11 cellular contexts compared by ENCODE assay signal in genomic region chr1:74579425-74579824, GRCh38.
DNase-seq lines count a peak whose midpoint lies in the region; ATAC-seq and TF ChIP-seq lines count a peak whose summit lies in the region.
"Had no signal": no experiment of that assay in that cellular context is flagged by ENCODE, and none has a peak within 500 bp of the region (broad histone marks: within the 10 kb centered on the region; RNA-seq: fewer than 3 reads in every experiment).

No MANE protein-coding gene starts in this region.

- no peak for TF ChIP-seq CTCF in activated CD8-positive, alpha-beta T cell treated with anti-CD3 and anti-CD28 coated beads for 36 hours (IDR thresholded peaks at IDR 0.05)

- intact Hi-C loops in activated CD8-positive, alpha-beta T cell treated with anti-CD3 and anti-CD28 coated beads for 36 hours (cut with micrococcal nuclease) = no loop called here

- peak; percentile 44 for ATAC-seq in activated CD8-positive, alpha-beta T cell treated with anti-CD3 and anti-CD28 coated beads, Interleukin-2, amount 10 ng/mL, durations not matched to agents 7 days and 5 days
- no peak for ATAC-seq in activated CD8-positive, alpha-beta T cell treated with anti-CD3 and anti-CD28 coated beads for 36 hours
- ATAC-seq in HG02588 (IDR thresholded peaks at IDR 0.05; ENCODE audit: unreplicated experiment) (peak; percentile 100), HG03432 (IDR thresholded peaks at IDR 0.05; ENCODE audit: unreplicated experiment) (peak; percentile 99)
- peak; percentile 40 for ATAC-seq in stimulated activated naive CD8-positive, alpha-beta T cell treated with anti-CD3 and anti-CD28 coated beads, Interleukin-15, amount 100 ng/mL, for 72 hours

- no peak overlapping the region for H3K4me3 Mint-ChIP-seq in activated CD8-positive, alpha-beta T cell treated with anti-CD3 and anti-CD28 coated beads, Interleukin-2, amount 10 ng/mL, durations not matched to agents 7 days and 5 days
- no peak overlapping the region for H3K4me3 Mint-ChIP-seq in activated CD8-positive, alpha-beta T cell treated with anti-CD3 and anti-CD28 coated beads for 36 hours
- no peak overlapping the region for H3K4me3 Mint-ChIP-seq in stimulated activated naive CD8-positive, alpha-beta T cell treated with anti-CD3 and anti-CD28 coated beads, Interleukin-15, amount 100 ng/mL, for 72 hours
- H3K4me3 Mint-ChIP-seq: endodermal cell, nephron had no signal

- no peak overlapping the region for H3K27ac Mint-ChIP-seq in activated CD8-positive, alpha-beta T cell treated with anti-CD3 and anti-CD28 coated beads, Interleukin-2, amount 10 ng/mL, durations not matched to agents 7 days and 5 days
- no peak overlapping the region for H3K27ac Mint-ChIP-seq in activated CD8-positive, alpha-beta T cell treated with anti-CD3 and anti-CD28 coated beads for 36 hours
- H3K27ac Mint-ChIP-seq in stimulated activated naive CD8-positive, alpha-beta T cell treated with anti-CD3 and anti-CD28 coated beads, Interleukin-15, amount 100 ng/mL, for 72 hours = no peak overlapping the region
- H3K27ac Mint-ChIP-seq: endodermal cell, nephron had no signal

- H3K4me1 Mint-ChIP-seq in activated CD8-positive, alpha-beta T cell treated with anti-CD3 and anti-CD28 coated beads, Interleukin-2, amount 10 ng/mL, durations not matched to agents 7 days and 5 days (ENCODE audit: low read depth) = peaks cover 5% of the 10 kb centered on the region
- no peaks in the 10 kb centered on the region for H3K4me1 Mint-ChIP-seq in activated CD8-positive, alpha-beta T cell treated with anti-CD3 and anti-CD28 coated beads for 36 hours (ENCODE audit: low read depth)
- no peaks in the 10 kb centered on the region for H3K4me1 Mint-ChIP-seq in stimulated activated naive CD8-positive, alpha-beta T cell treated with anti-CD3 and anti-CD28 coated beads, Interleukin-15, amount 100 ng/mL, for 72 hours
- H3K4me1 Mint-ChIP-seq: endodermal cell, nephron had no signal

- no peaks in the 10 kb centered on the region for H3K9me3 Mint-ChIP-seq in activated CD8-positive, alpha-beta T cell treated with anti-CD3 and anti-CD28 coated beads, Interleukin-2, amount 10 ng/mL, durations not matched to agents 7 days and 5 days (ENCODE audit: insufficient read depth)
- H3K9me3 Mint-ChIP-seq in activated CD8-positive, alpha-beta T cell treated with anti-CD3 and anti-CD28 coated beads for 36 hours = no peaks in the 10 kb centered on the region
- H3K9me3 Mint-ChIP-seq in stimulated activated naive CD8-positive, alpha-beta T cell treated with anti-CD3 and anti-CD28 coated beads, Interleukin-15, amount 100 ng/mL, for 72 hours = no peaks in the 10 kb centered on the region
- H3K9me3 Mint-ChIP-seq: endodermal cell, nephron had no signal

- CTCF ChIA-PET in activated CD8-positive, alpha-beta T cell treated with anti-CD3 and anti-CD28 coated beads, Interleukin-2, amount 10 ng/mL, durations not matched to agents 7 days and 5 days (lab: Charles Lee) = no interaction called here
- CTCF ChIA-PET in activated CD8-positive, alpha-beta T cell treated with anti-CD3 and anti-CD28 coated beads for 36 hours (lab: Charles Lee) = no interaction called here

- H3K27me3 Mint-ChIP-seq in activated CD8-positive, alpha-beta T cell treated with anti-CD3 and anti-CD28 coated beads, Interleukin-2, amount 10 ng/mL, durations not matched to agents 7 days and 5 days (ENCODE audit: low read depth) = peaks cover 8% of the 10 kb centered on the region
- peaks cover 2% of the 10 kb centered on the region for H3K27me3 Mint-ChIP-seq in activated CD8-positive, alpha-beta T cell treated with anti-CD3 and anti-CD28 coated beads for 36 hours
- peaks cover 9% of the 10 kb centered on the region for H3K27me3 Mint-ChIP-seq in stimulated activated naive CD8-positive, alpha-beta T cell treated with anti-CD3 and anti-CD28 coated beads, Interleukin-15, amount 100 ng/mL, for 72 hours

- H3K36me3 Mint-ChIP-seq in activated CD8-positive, alpha-beta T cell treated with anti-CD3 and anti-CD28 coated beads, Interleukin-2, amount 10 ng/mL, durations not matched to agents 7 days and 5 days (ENCODE audit: low read depth) = no peaks in the 10 kb centered on the region
- no peaks in the 10 kb centered on the region for H3K36me3 Mint-ChIP-seq in activated CD8-positive, alpha-beta T cell treated with anti-CD3 and anti-CD28 coated beads for 36 hours (ENCODE audit: low read depth)

- POLR2A ChIA-PET in activated CD8-positive, alpha-beta T cell treated with anti-CD3 and anti-CD28 coated beads, Interleukin-2, amount 10 ng/mL, durations not matched to agents 7 days and 5 days (lab: Charles Lee) = no interaction called here
- POLR2A ChIA-PET in activated CD8-positive, alpha-beta T cell treated with anti-CD3 and anti-CD28 coated beads for 36 hours (lab: Charles Lee) = no interaction called here

- no peak for DNase-seq in activated CD8-positive, alpha-beta T cell treated with anti-CD3 and anti-CD28 coated beads, Interleukin-2, amount 10 ng/mL, durations not matched to agents 7 days and 5 days
- DNase-seq in activated CD8-positive, alpha-beta T cell treated with anti-CD3 and anti-CD28 coated beads for 36 hours = no peak
- no peak for DNase-seq in stimulated activated naive CD8-positive, alpha-beta T cell treated with anti-CD3 and anti-CD28 coated beads, Interleukin-15, amount 100 ng/mL, for 72 hours
- DNase-seq in NCI-H1694 treated with DMSO at 0.1 percent for 48 hours (lab: John Stamatoyannopoulos, UW) = no peak
- no peak for DNase-seq in ecto neural progenitor cell (ENCODE audit: low spot score)
- no peak for DNase-seq in activated CD4-positive, alpha-beta T cell treated with anti-CD3 and anti-CD28 coated beads, Interleukin-2, amount 50 U/mL, for 4 hours
- DNase-seq: activated CD4-positive, alpha-beta T cell treated with anti-CD3 and anti-CD28 coated beads for 48 hours; endodermal cell had no signal
